In the genomic region with DNA sequence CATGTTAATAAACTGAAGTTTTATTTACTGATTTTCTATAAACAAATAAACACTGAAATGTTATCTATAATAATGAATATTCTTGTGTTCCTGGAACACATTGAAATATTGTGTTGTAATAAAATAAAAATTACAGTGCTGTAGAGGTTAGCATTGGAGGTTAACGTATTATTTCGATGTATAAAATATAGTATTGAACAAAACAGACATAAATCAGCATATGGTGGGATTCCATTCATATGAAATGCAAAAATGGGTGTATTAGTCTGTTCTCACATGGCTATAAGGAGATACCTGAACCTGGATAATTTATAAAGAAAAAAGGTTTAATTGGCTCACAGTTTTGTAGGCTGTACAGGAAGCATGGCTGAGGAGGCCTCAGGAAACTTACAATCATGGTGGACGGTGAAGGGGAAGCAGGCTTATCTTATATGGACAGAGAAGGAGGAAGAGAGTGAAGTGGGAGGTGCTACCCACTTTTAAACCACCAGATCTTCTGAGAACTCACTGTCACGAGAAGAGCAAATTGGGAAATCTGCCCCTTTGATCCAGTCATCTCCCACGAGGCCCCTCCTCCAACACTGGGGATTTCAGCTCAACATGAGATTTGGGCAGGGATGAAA, we compare ENCODE assay signal across 26 cellular contexts. TPM values are rescaled to one million over a fixed set of nuclear protein-coding genes. Genes with fewer than 3 reads are reported as not detected.
DNase-seq lines count a peak whose midpoint lies in the region; ATAC-seq, FAIRE-seq and TF ChIP-seq lines count a peak whose summit lies in the region.
"Had no signal": no experiment of that assay in that cellular context is flagged by ENCODE, and none has a peak within 500 bp of the region (broad histone marks: within the 10 kb centered on the region; RNA-seq: fewer than 3 reads in every experiment).

No MANE protein-coding gene starts in this region.

- no peak overlapping the region for H3K4me3 ChIP-seq in A549
- H3K4me3 ChIP-seq in HL-60 (replicated peaks; ENCODE audit: insufficient read depth, low read length), result no peak overlapping the region
- H3K4me3 ChIP-seq in fibroblast of mammary gland (ENCODE audit: control insufficient read depth, low read depth, low read length), result no peak overlapping the region
- H3K4me3 ChIP-seq: left lung, smooth muscle cell, tibial artery had no signal

- no peak for ATAC-seq in A549
- no peak for ATAC-seq in HG02798 (IDR thresholded peaks at IDR 0.05; ENCODE audit: poor library complexity, unreplicated experiment)
- ATAC-seq in GM21528 (IDR thresholded peaks at IDR 0.05; ENCODE audit: low FRiP score, unreplicated experiment), result no peak
- no peak for ATAC-seq in GM18873 (IDR thresholded peaks at IDR 0.05; ENCODE audit: low FRiP score, unreplicated experiment)
- ATAC-seq: activated CD8-positive, alpha-beta memory T cell treated with anti-CD3 and anti-CD28 coated beads, Interleukin-2, amount 10 ng/mL, durations not matched to agents 7 days and 5 days; left lung had no signal

- no peak for FAIRE-seq in A549 (lab: Jason Lieb, UNC)
- FAIRE-seq: GM18507 had no signal

- no peak for TF ChIP-seq EP300 in A549 (IDR thresholded peaks at IDR 0.05)

- POLR2A ChIA-PET in A549 (lab: Yijun Ruan, JAX), result no interaction called here

- H3K4me1 ChIP-seq in A549, result peaks cover 58% of the 10 kb centered on the region

- no peak for TF ChIP-seq CTCF in A549 (IDR thresholded peaks at IDR 0.05)
- no peak for TF ChIP-seq CTCF in HL-60 (IDR thresholded peaks at IDR 0.05; ENCODE audit: insufficient read depth, low read length)
- TF ChIP-seq CTCF in fibroblast of mammary gland (conservative IDR thresholded peaks at IDR 0.05; ENCODE audit: control insufficient read depth, insufficient read depth, low read depth, low read length), result no peak

- CTCF ChIA-PET in A549 (lab: Yijun Ruan, JAX), result interaction anchor here (4.2 kb wide), 1 partner anchor 20 kb away, joined by 17 read pairs; no protein-coding TSS in a partner anchor

- H3K9me3 ChIP-seq in A549, result no peaks in the 10 kb centered on the region
- H3K9me3 ChIP-seq: left lung, tibial artery had no signal

- DNase-seq in A549 (ENCODE audit: low read depth in 1 of 2, low spot score in 1 of 2) (peak in 1 of 2 experiments; percentile 45), HL-60 (ENCODE audit: low read depth in 1 of 2, low spot score in 1 of 2) (peak; percentile 76 to 80), SK-MEL-5 (ENCODE audit: low read depth, low spot score) (peak; percentile 42), fibroblast of mammary gland (ENCODE audit: low read depth) (peak; percentile 38), NK-92 (lab: John Stamatoyannopoulos, UW; ENCODE audit: unreplicated experiment) (no peak)
- DNase-seq: activated B cell treated with CpG ODN at 0.5 μM for 24 hours; activated CD4-positive, alpha-beta T cell treated with anti-CD3 and anti-CD28 coated beads, Interleukin-2, amount 50 U/mL, for 1 hour; activated CD8-positive, alpha-beta memory T cell treated with anti-CD3 and anti-CD28 coated beads, Interleukin-2, amount 10 ng/mL, durations not matched to agents 7 days and 5 days; activated T-cell treated with anti-CD3 and anti-CD28 coated beads, Interleukin-2, amount 50 U/mL, for 48 hours; central memory CD4-positive, alpha-beta T cell; DND-41; HCEC 1CT; left lung; naive B cell; NCI-H1048; NCI-H1694; NCI-H524 treated with DMSO at 0.1 percent for 48 hours; stimulated activated CD4-positive, alpha-beta T cell treated with anti-CD3 and anti-CD28 coated beads, Interleukin-1b, Interleukin-23, amount 100 ng/mL, for 48 hours; tibial artery had no signal

- H3K27ac ChIP-seq in A549, result peak overlapping the region; percentile 58 to 78
- H3K27ac ChIP-seq in HL-60 (replicated peaks), result peak overlapping the region; percentile 48
- H3K27ac ChIP-seq: left lung, tibial artery had no signal

- TF ChIP-seq RAD21 in A549 (conservative IDR thresholded peaks at IDR 0.05 in 1 of 2, IDR thresholded peaks at IDR 0.05 in 1 of 2), result no peak

- 81% methylated on average over 5 of the region's 5 CpGs for WGBS in A549 (ENCODE audit: missing lambda C conversion rate)

- in situ Hi-C loops in SK-MEL-5 (cut with HindIII; ENCODE audit: low pct_unique_long_range_greater_than_20kb, low sequenced_read_pairs), result no loop called here

- no peaks in the 10 kb centered on the region for H3K27me3 ChIP-seq in HL-60 (ENCODE audit: insufficient read depth, poor library complexity, severe bottlenecking)
- H3K27me3 ChIP-seq: left lung, tibial artery had no signal

- no peak for TF ChIP-seq POLR2A in A549 (IDR thresholded peaks at IDR 0.05; ENCODE audit: low read length)

- peak overlapping the region; percentile 37 for H3K4me2 ChIP-seq in A549
- H3K4me2 ChIP-seq: smooth muscle cell had no signal

TF ChIP-seq in A549, 52 proteins besides CTCF, POLR2A, EP300 and RAD21:
- TF ChIP-seq KDM5A (IDR thresholded peaks at IDR 0.05), result no peak
- TF ChIP-seq JUNB (IDR thresholded peaks at IDR 0.05), result no peak
- TF ChIP-seq SREBF2 (IDR thresholded peaks at IDR 0.05), result no peak
- no peak for TF ChIP-seq NPAS2 (CRISPR knock-in tag; IDR thresholded peaks at IDR 0.05; ENCODE audit: borderline replicate concordance)
- no peak for TF ChIP-seq ZC3H11A (IDR thresholded peaks at IDR 0.05)
- TF ChIP-seq, protein P1, sequence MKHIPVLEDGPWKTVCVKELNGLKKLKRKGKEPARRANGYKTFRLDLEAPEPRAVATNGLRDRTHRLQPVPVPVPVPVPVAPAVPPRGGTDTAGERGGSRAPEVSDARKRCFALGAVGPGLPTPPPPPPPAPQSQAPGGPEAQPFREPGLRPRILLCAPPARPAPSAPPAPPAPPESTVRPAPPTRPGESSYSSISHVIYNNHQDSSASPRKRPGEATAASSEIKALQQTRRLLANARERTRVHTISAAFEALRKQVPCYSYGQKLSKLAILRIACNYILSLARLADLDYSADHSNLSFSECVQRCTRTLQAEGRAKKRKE (CRISPR knock-in tag; IDR thresholded peaks at IDR 0.05; ENCODE audit: low read depth), result no peak
- no peak for TF ChIP-seq MAZ (IDR thresholded peaks at IDR 0.05; ENCODE audit: borderline replicate concordance, low read depth, low read length)
- no peak for TF ChIP-seq RNF2 (IDR thresholded peaks at IDR 0.05; ENCODE audit: borderline replicate concordance, low read depth)
- TF ChIP-seq TP53 (CRISPR knock-in tag; IDR thresholded peaks at IDR 0.05), result no peak

RNA-seq across cellular contexts. Expression of a gene that starts 24.6 kb away (rescaled TPM):
- polyA plus RNA-seq in A549 (2011; rRNA removed) (23.0 and 26.5 TPM in 2 replicates), A549 (2017; fragmentation: RNase III; extraction: RNeasy Plus Mini Kit Qiagen cat#74134 plus additional on column Dnase treatment) (3.0 to 8.4 TPM (median 4.5 TPM) in 3 replicates)
- 5.0 and 6.0 TPM in 2 replicates for polyA plus RNA-seq in A549 (2012; cell fraction: cytosol; rRNA removed)
- polyA plus RNA-seq in A549 (2012; cell fraction: nucleus; rRNA removed), result 5.7 and 6.1 TPM in 2 replicates
- 21.0 and 26.3 TPM in 2 replicates for polyA minus RNA-seq in A549 (2011; rRNA and poly(A)+ RNA removed)
- total RNA-seq in SK-MEL-5 (2014; rRNA removed; shearing (Covaris generic)), result 0.05 TPM in 2 replicates
- 0.45 and 0.76 TPM in 2 replicates for polyA plus RNA-seq in SK-MEL-5 (2015; cell fraction: cytosol; rRNA removed)
- 0.19 and 0.28 TPM in 2 replicates for polyA plus RNA-seq in SK-MEL-5 (2015; cell fraction: nucleus; rRNA removed)
- total RNA-seq: activated CD8-positive, alpha-beta memory T cell treated with anti-CD3 and anti-CD28 coated beads, Interleukin-2, amount 10 ng/mL, durations not matched to agents 7 days and 5 days; HT-29; RPMI7951 had no signal
